8 cellular contexts compared by ENCODE assay signal in the genomic region with DNA sequence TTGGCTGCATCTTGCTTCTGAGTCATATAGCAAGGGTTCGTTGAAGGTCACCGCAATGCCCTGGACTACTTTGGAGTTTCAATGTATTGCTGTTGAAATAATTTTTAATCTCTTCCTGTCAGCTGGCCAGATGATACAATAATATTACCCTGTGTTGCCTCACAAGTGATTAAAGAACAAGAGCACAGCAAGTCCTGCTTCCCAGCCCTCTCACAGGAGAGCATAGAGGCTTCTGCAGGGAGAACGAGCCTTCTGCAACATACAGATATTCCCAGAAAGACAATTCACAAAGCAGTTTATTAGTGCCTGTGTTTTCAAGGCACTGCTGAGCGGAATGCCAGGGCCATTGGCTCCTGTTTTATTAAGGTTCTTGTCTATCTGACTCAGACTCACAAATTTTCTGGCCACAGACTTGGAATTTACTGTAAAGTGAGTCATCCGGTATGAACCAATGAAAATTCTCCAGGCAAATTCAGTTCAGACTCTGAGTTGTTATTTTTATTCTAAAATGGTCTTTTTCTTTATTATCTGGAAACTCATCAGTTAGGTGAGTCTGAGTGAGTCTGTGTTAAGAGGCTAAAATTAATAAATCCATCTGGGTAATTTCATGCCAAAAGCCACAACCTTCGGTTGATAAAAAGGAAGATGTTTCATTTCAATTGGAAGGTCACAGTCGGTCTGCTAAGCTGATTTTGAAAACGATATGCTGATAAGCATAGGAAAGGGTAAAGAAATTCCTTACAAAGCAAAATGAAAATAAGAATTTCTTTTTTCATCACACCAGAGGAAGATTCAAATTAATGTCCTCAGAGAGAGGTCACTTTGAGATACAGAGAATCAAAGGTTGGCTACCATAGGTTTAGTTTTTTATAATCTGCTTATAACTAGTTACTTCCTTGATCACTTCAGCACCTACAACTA.
A peak's percentile ranks its signal among the peaks of the same experiment; 100 is the strongest.
DNase-seq lines count a peak whose midpoint lies in the region; ATAC-seq lines count a peak whose summit lies in the region.

No MANE protein-coding gene starts in this region.

- ATAC-seq in HG03571 (IDR thresholded peaks at IDR 0.05; ENCODE audit: unreplicated experiment) = no peak
- no peak for ATAC-seq in HG02763 (IDR thresholded peaks at IDR 0.05; ENCODE audit: unreplicated experiment)

- no peaks in the 10 kb centered on the region for H3K27me3 ChIP-seq in mesendoderm (ENCODE audit: insufficient read depth, low read length, poor library complexity)

- DNase-seq in AG20443 (ENCODE audit: low spot score) = peak; percentile 75
- peak; percentile 86 for DNase-seq in MV-4-11 (lab: John Stamatoyannopoulos, UW)
- DNase-seq in cerebellar cortex (ENCODE audit: low spot score) = peak; percentile 88
- DNase-seq in mesendoderm = peak; percentile 67
- DNase-seq in midbrain (lab: John Stamatoyannopoulos, UW) = no peak
- no peak for DNase-seq in NCI-H510A treated with DMSO at 0.1 percent for 48 hours (lab: John Stamatoyannopoulos, UW)

- no peak overlapping the region for H3K4me2 ChIP-seq in mesendoderm (ENCODE audit: low read length)

- no peak overlapping the region for H2BK5ac ChIP-seq in mesendoderm (ENCODE audit: low read length)

- no peak overlapping the region for H3K56ac ChIP-seq in mesendoderm (ENCODE audit: low read length)

- H3K4ac ChIP-seq in mesendoderm (ENCODE audit: low read depth, low read length) = no peak overlapping the region

- no peaks in the 10 kb centered on the region for H3K79me1 ChIP-seq in mesendoderm (ENCODE audit: low read length)

- H3K79me2 ChIP-seq in mesendoderm (ENCODE audit: control insufficient read depth, insufficient read depth, low read length) = no peaks in the 10 kb centered on the region

- no peaks in the 10 kb centered on the region for H3K36me3 ChIP-seq in mesendoderm (ENCODE audit: control insufficient read depth, insufficient read depth, low read length)

- no peak overlapping the region for H2BK120ac ChIP-seq in mesendoderm (ENCODE audit: low read depth, low read length)

- H3K23ac ChIP-seq in mesendoderm (ENCODE audit: low read length) = no peak overlapping the region

- H4K5ac ChIP-seq in mesendoderm (ENCODE audit: low read length) = no peak overlapping the region

- H3K18ac ChIP-seq in mesendoderm (ENCODE audit: low read length) = peak overlapping the region; percentile 45

- peak overlapping the region; percentile 85 for H2BK15ac ChIP-seq in mesendoderm (replicated peaks; ENCODE audit: low read depth)

- H3K9ac ChIP-seq in mesendoderm (ENCODE audit: low read length) = no peak overlapping the region

- H2AK5ac ChIP-seq in mesendoderm (ENCODE audit: low read length) = no peak overlapping the region

- no peak overlapping the region for H3K27ac ChIP-seq in mesendoderm (ENCODE audit: low read depth, low read length)

- H3K4me1 ChIP-seq in mesendoderm (ENCODE audit: control insufficient read depth, low read depth, low read length) = peaks cover 2% of the 10 kb centered on the region

- no peak overlapping the region for H3K4me3 ChIP-seq in mesendoderm (ENCODE audit: low read length)

- WGBS in mesendoderm (ENCODE audit: extremely low coverage, insufficient coverage, low lambda C conversion rate) = no CpG with 5 or more reads among the region's 8 CpGs

- no peak overlapping the region for H4K8ac ChIP-seq in mesendoderm (ENCODE audit: low read depth, low read length)

Comparison
In these comparisons a context has a peak if more than half of its experiments do, and no peak if none do; other contexts are left out.
1. DNase-seq: peak in AG20443 (single experiment), MV-4-11 (single experiment), cerebellar cortex (single experiment) and mesendoderm (single experiment); none in midbrain (single experiment) and NCI-H510A treated with DMSO at 0.1 percent for 48 hours (single experiment).